Comparison of ENCODE assay signal across 31 cellular contexts in genomic region chr9:35286381-35286780, GRCh38.
"Had no signal": no experiment of that assay in that cellular context is flagged by ENCODE, and none has a peak within 500 bp of the region (broad histone marks: within the 10 kb centered on the region; RNA-seq: fewer than 3 reads in every experiment).

No MANE protein-coding gene starts in this region.

- H3K36me3 ChIP-seq: neutrophil, pancreas, prostate gland, spleen, suprapubic skin, tibial artery, transverse colon, upper lobe of left lung, vagina had no signal

- H3K4me2 ChIP-seq: smooth muscle cell had no signal

- H3K4me1 Mint-ChIP-seq: naive B cell; naive thymus-derived CD8-positive, alpha-beta T cell; neural crest cell; stimulated activated memory B cell treated with anti-CD40 and anti-IgM and Interleukin-4, amounts not matched to agents 10 μg/mL and 1 μg/mL and 100 μg/mL, for 72 hours; stimulated activated naive CD8-positive, alpha-beta T cell treated with anti-CD3 and anti-CD28 coated beads, Interleukin-15, amount 100 ng/mL, for 72 hours had no signal

- H3K9me3 Mint-ChIP-seq: naive thymus-derived CD8-positive, alpha-beta T cell; natural killer cell treated with Interleukin-12 subunit alpha and Interleukin-12 subunit beta and Interleukin-15 and Interleukin-18, amount 100 ng/mL, for 72 hours; stimulated activated naive CD8-positive, alpha-beta T cell treated with anti-CD3 and anti-CD28 coated beads, Interleukin-15, amount 100 ng/mL, for 72 hours had no signal

- H3K4me3 ChIP-seq: pancreas, prostate gland, skin epidermis, smooth muscle cell, spleen, suprapubic skin, testis, tibial artery, transverse colon, upper lobe of left lung, vagina had no signal

- DNase-seq: naive B cell; naive thymus-derived CD8-positive, alpha-beta T cell; nephron progenitor cell; nucleus accumbens; pancreas; right cardiac atrium; spleen; stimulated activated CD4-positive, alpha-beta T cell treated with anti-CD3 and anti-CD28 coated beads, Interleukin-12 subunit alpha, Interleukin-12 subunit beta, amount 100 ng/mL, for 4 hours; stimulated activated CD4-positive, alpha-beta T cell treated with anti-CD3 and anti-CD28 coated beads, Interleukin-1b, Interleukin-23, amount 100 ng/mL, for 48 hours; stimulated activated CD4-positive, alpha-beta T cell treated with anti-CD3 and anti-CD28 coated beads, Interleukin-4, amount 100 ng/mL, for 1 hour; stimulated activated CD4-positive, alpha-beta T cell treated with anti-CD3 and anti-CD28 coated beads, Interleukin-4, amount 100 ng/mL, for 4 hours; stimulated activated CD8-positive, alpha-beta memory T cell treated with anti-CD3 and anti-CD28 coated beads, Interleukin-4, amount 100 ng/mL, for 48 hours; stimulated activated naive CD4-positive, alpha-beta T cell; stimulated activated naive CD8-positive, alpha-beta T cell treated with anti-CD3 and anti-CD28 coated beads, Interleukin-15, amount 100 ng/mL, for 72 hours; stimulated activated naive CD8-positive, alpha-beta T cell treated with anti-CD3 and anti-CD28 coated beads, Interleukin-15, Interleukin-2, amounts not matched to agents 100 U/mL and 50 U/mL, for 24 hours; substantia nigra; testis; tibial artery; transverse colon; upper lobe of left lung had no signal

- H3K4me1 ChIP-seq: pancreas, prostate gland, spleen, testis, tibial artery, transverse colon, upper lobe of left lung, vagina had no signal

- H3K27ac Mint-ChIP-seq: naive B cell; natural killer cell treated with Interleukin-12 subunit alpha and Interleukin-12 subunit beta and Interleukin-15 and Interleukin-18, amount 100 ng/mL, for 72 hours; nephron progenitor cell; stimulated activated memory B cell treated with anti-CD40 and anti-IgM and Interleukin-4, amounts not matched to agents 10 μg/mL and 1 μg/mL and 100 μg/mL, for 72 hours; stimulated activated naive CD8-positive, alpha-beta T cell treated with anti-CD3 and anti-CD28 coated beads, Interleukin-15, amount 100 ng/mL, for 72 hours had no signal

- H3K4me3 Mint-ChIP-seq: naive B cell; naive thymus-derived CD8-positive, alpha-beta T cell; natural killer cell treated with Interleukin-12 subunit alpha and Interleukin-12 subunit beta and Interleukin-15 and Interleukin-18, amount 100 ng/mL, for 72 hours; nephron progenitor cell; neural crest cell; stimulated activated memory B cell treated with anti-CD40 and anti-IgM and Interleukin-4, amounts not matched to agents 10 μg/mL and 1 μg/mL and 100 μg/mL, for 72 hours; stimulated activated naive CD8-positive, alpha-beta T cell treated with anti-CD3 and anti-CD28 coated beads, Interleukin-15, amount 100 ng/mL, for 72 hours had no signal

- H3K9me3 ChIP-seq: neutrophil, pancreas, prostate gland, spleen, suprapubic skin, testis, tibial artery, transverse colon, upper lobe of left lung, vagina had no signal

- FAIRE-seq: pancreas, urothelium cell line had no signal

- H3K27me3 ChIP-seq: neutrophil, pancreas, spleen, suprapubic skin, testis, tibial artery, transverse colon, upper lobe of left lung, vagina had no signal

- ATAC-seq: naive thymus-derived CD8-positive, alpha-beta T cell; natural killer cell treated with Interleukin-12 subunit alpha and Interleukin-12 subunit beta and Interleukin-15 and Interleukin-18, amount 100 ng/mL, for 72 hours; pancreas; right cardiac atrium; sciatic nerve; stimulated activated memory B cell treated with anti-CD40 and anti-IgM and Interleukin-4, amounts not matched to agents 10 μg/mL and 1 μg/mL and 100 μg/mL, for 72 hours; stimulated activated naive CD8-positive, alpha-beta T cell treated with anti-CD3 and anti-CD28 coated beads, Interleukin-15, amount 100 ng/mL, for 72 hours; stimulated activated naive CD8-positive, alpha-beta T cell treated with anti-CD3 and anti-CD28 coated beads, Interleukin-15, Interleukin-2, amounts not matched to agents 100 U/mL and 50 U/mL, for 24 hours had no signal

- H3K27ac ChIP-seq: neutrophil, pancreas, prostate gland, skin epidermis, spleen, suprapubic skin, testis, tibial artery, transverse colon, upper lobe of left lung, vagina had no signal

- H3K36me3 Mint-ChIP-seq: natural killer cell treated with Interleukin-12 subunit alpha and Interleukin-12 subunit beta and Interleukin-15 and Interleukin-18, amount 100 ng/mL, for 72 hours had no signal
